16 cellular contexts compared by ENCODE assay signal in genomic region chr7:84675633-84676034, GRCh38.
DNase-seq lines count a peak whose midpoint lies in the region; ATAC-seq and TF ChIP-seq lines count a peak whose summit lies in the region.
"Had no signal": no experiment of that assay in that cellular context is flagged by ENCODE, and none has a peak within 500 bp of the region (broad histone marks: within the 10 kb centered on the region; RNA-seq: fewer than 3 reads in every experiment).

No MANE protein-coding gene starts in this region.

- H3K36me3 ChIP-seq in PC-9 (ENCODE audit: low read depth), result peaks cover 3% of the 10 kb centered on the region
- H3K36me3 ChIP-seq: BLaER1 treated with 17β-estradiol and CSF1 and Interleukin-3, amounts not matched to agents 10 nM and 100 nM; gastroesophageal sphincter; prostate gland had no signal

- no peaks in the 10 kb centered on the region; the same call in 1 of the 2 replicates for H3K9me3 ChIP-seq in PC-9 (ENCODE audit: insufficient read depth, low read depth)
- H3K9me3 ChIP-seq: BLaER1 treated with 17β-estradiol and CSF1 and Interleukin-3, amounts not matched to agents 10 nM and 100 nM; gastroesophageal sphincter; prostate gland had no signal

- H3K27me3 ChIP-seq in PC-9 (ENCODE audit: insufficient read depth, low read depth), result no peaks in the 10 kb centered on the region
- H3K27me3 ChIP-seq: BLaER1 treated with 17β-estradiol and CSF1 and Interleukin-3, amounts not matched to agents 10 nM and 100 nM; gastroesophageal sphincter had no signal

- no peak for ATAC-seq in GM21526 (IDR thresholded peaks at IDR 0.05; ENCODE audit: low FRiP score, unreplicated experiment)
- ATAC-seq: gastroesophageal sphincter had no signal

- no peak overlapping the region for H2AFZ ChIP-seq in PC-9

- H3K4me2 ChIP-seq in PC-9, result no peak overlapping the region
- H3K4me2 ChIP-seq: BLaER1 treated with 17β-estradiol and CSF1 and Interleukin-3, amounts not matched to agents 10 nM and 100 nM had no signal

- H3K4me3 ChIP-seq in GM12865 (ENCODE audit: low read depth, low read length) (no peak overlapping the region), PC-9 (no peak overlapping the region)
- H3K4me3 ChIP-seq: BLaER1 treated with 17β-estradiol and CSF1 and Interleukin-3, amounts not matched to agents 10 nM and 100 nM; gastroesophageal sphincter; prostate gland had no signal

- no TSS peak for BruUV-seq in PC-9 (replicated peaks; lab: Mats Ljungman, UMichigan)

- peak overlapping the region; percentile 32; the same call in 1 of the 2 replicates for H3K27ac ChIP-seq in PC-9
- H3K27ac ChIP-seq: BLaER1 treated with 17β-estradiol and CSF1 and Interleukin-3, amounts not matched to agents 10 nM and 100 nM; gastroesophageal sphincter; prostate gland had no signal

- no peaks in the 10 kb centered on the region for H4K20me1 ChIP-seq in PC-9 (ENCODE audit: insufficient read depth)
- H4K20me1 ChIP-seq: BLaER1 treated with 17β-estradiol and CSF1 and Interleukin-3, amounts not matched to agents 10 nM and 100 nM had no signal

- DNase-seq in GM12865 (ENCODE audit: low read depth) (peak; percentile 23), HuH-7.5 (ENCODE audit: low spot score) (peak; percentile 6), PC-9 (peak; percentile 83 to 91), glomerular endothelial cell (ENCODE audit: extremely low read depth, low read depth, low spot score) (peak; percentile 57), AG08396 (ENCODE audit: low spot score) (no peak), nucleus accumbens (lab: John Stamatoyannopoulos, UW) (no peak)
- no peak for DNase-seq in stimulated activated CD4-positive, alpha-beta T cell treated with anti-CD3 and anti-CD28 coated beads, Interleukin-2, amount 100 ng/mL, for 24 hours
- DNase-seq: activated CD4-positive, alpha-beta T cell treated with anti-CD3 and anti-CD28 coated beads, Interleukin-2, amount 50 U/mL, for 1 hour; effector memory CD4-positive, alpha-beta T cell; kidney; NCI-H2107; stimulated activated CD4-positive, alpha-beta T cell treated with anti-CD3 and anti-CD28 coated beads, Interleukin-2, amount 100 ng/mL, for 48 hours had no signal

- TF ChIP-seq CTCF in GM12865 (IDR thresholded peaks at IDR 0.05; ENCODE audit: insufficient read depth, low read depth, low read length, missing control alignments), result no peak
- TF ChIP-seq CTCF in PC-9 (conservative IDR thresholded peaks at IDR 0.05), result no peak

- peaks cover 9% of the 10 kb centered on the region; the same call in 1 of the 2 replicates for H3K4me1 ChIP-seq in PC-9 (replicated peaks; ENCODE audit: insufficient read depth)
- H3K4me1 ChIP-seq: prostate gland had no signal

- POLR2A ChIA-PET in PC-9 (lab: Charles Lee; ENCODE audit: unreplicated experiment), result no interaction called here

- no peaks in the 10 kb centered on the region for H3K9me2 ChIP-seq in PC-9 (ENCODE audit: insufficient read depth)

- H3F3A ChIP-seq in PC-9 (ENCODE audit: insufficient read depth, low read depth), result 0 out of 2 replicates have a peak, but pooled peaks cover 5% of the 10 kb centered on the region

- no peaks in the 10 kb centered on the region for H3K79me2 ChIP-seq in PC-9 (ENCODE audit: low read depth)

- CTCF ChIA-PET in PC-9 (lab: Charles Lee), result interaction anchor here (0.7 kb wide), 1 partner anchor 308 kb away, joined by 3 read pairs; no protein-coding TSS in a partner anchor

- intact Hi-C loops in PC-9 (cut with micrococcal nuclease; ENCODE audit: unreplicated experiment), result loop anchor here (1.0 kb wide), 2 partner anchors 263 to 650 kb away; no protein-coding TSS in a partner anchor

Comparison
In these comparisons a context has a peak if more than half of its experiments do, and no peak if none do; other contexts are left out.
1. DNase-seq: peak in GM12865 (single experiment), HuH-7.5 (single experiment), PC-9 (2 of 2) and glomerular endothelial cell (single experiment); none in AG08396 (single experiment), nucleus accumbens (0 of 56) and stimulated activated CD4-positive, alpha-beta T cell treated with anti-CD3 and anti-CD28 coated beads, Interleukin-2, amount 100 ng/mL, for 24 hours (0 of 2).